16 cellular contexts compared by ENCODE assay signal in the genomic region with DNA sequence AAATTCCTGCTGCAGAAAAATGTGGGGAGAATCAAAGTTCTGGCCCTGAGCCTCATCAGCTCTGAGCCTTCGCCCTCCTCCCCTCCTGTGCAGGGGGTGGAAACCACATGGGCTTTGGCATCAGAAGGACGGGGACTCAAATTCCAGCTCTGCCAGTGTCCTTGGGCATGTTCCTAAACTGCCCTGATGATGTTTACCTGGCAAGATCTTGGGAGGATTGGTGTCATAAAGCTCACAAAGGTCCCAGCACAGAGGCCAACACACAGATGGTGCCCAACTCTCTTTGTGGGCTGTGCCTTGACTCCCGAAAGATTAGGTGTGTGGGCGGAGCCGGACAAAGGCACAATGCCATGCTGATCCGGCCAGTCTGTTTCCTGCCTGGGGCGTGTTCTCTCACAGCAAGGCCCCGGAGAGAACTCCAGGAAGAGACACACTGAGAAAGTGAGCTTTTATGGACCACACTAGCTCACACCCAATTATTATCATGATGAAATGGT. TPM values are rescaled to one million over a fixed set of nuclear protein-coding genes. Genes with fewer than 3 reads are reported as not detected.
A peak's percentile ranks its signal among the peaks of the same experiment; 100 is the strongest.
DNase-seq lines count a peak whose midpoint lies in the region; ATAC-seq and TF ChIP-seq lines count a peak whose summit lies in the region.
"Had no signal": no experiment of that assay in that cellular context is flagged by ENCODE, and none has a peak within 500 bp of the region (broad histone marks: within the 10 kb centered on the region; RNA-seq: fewer than 3 reads in every experiment).

No MANE protein-coding gene starts in this region.

- peak; percentile 55 for ATAC-seq in left ventricle myocardium superior
- ATAC-seq: activated CD8-positive, alpha-beta T cell treated with anti-CD3 and anti-CD28 coated beads, Interleukin-2, amount 10 ng/mL, durations not matched to agents 7 days and 5 days; Panc1 had no signal

- no peaks in the 10 kb centered on the region for H3K36me3 Mint-ChIP-seq in type B pancreatic cell
- H3K36me3 Mint-ChIP-seq: CD4-positive, alpha-beta memory T cell; naive B cell had no signal

- H3K27ac ChIP-seq in VCaP, result peak overlapping the region; percentile 88

- H3K27ac Mint-ChIP-seq in type B pancreatic cell, result no peak overlapping the region
- H3K27ac Mint-ChIP-seq: activated CD8-positive, alpha-beta T cell treated with anti-CD3 and anti-CD28 coated beads, Interleukin-2, amount 10 ng/mL, durations not matched to agents 7 days and 5 days; CD4-positive, alpha-beta memory T cell; naive B cell had no signal

- DNase-seq in HT1080 (ENCODE audit: low read depth) (peak; percentile 37), left ventricle myocardium superior (no peak), renal cortical epithelial cell (ENCODE audit: low read depth) (peak; percentile 38), head of caudate nucleus (no peak), posterior vena cava (ENCODE audit: low spot score) (no peak), hepatic stellate cell (ENCODE audit: low spot score) (no peak), type B pancreatic cell (ENCODE audit: extremely low spot score, unreplicated experiment) (no peak)
- DNase-seq: activated CD8-positive, alpha-beta T cell treated with anti-CD3 and anti-CD28 coated beads, Interleukin-2, amount 10 ng/mL, durations not matched to agents 7 days and 5 days; activated gamma-delta T cell treated with Interleukin-2 at 50 U/mL for 16 hours; CD4-positive, alpha-beta memory T cell; central memory CD4-positive, alpha-beta T cell; naive B cell; NCI-H1105 treated with DMSO at 0.1 percent for 48 hours; NCI-H345 had no signal

- H3K4me3 Mint-ChIP-seq in type B pancreatic cell, result no peak overlapping the region
- H3K4me3 Mint-ChIP-seq: activated CD8-positive, alpha-beta T cell treated with anti-CD3 and anti-CD28 coated beads, Interleukin-2, amount 10 ng/mL, durations not matched to agents 7 days and 5 days; CD4-positive, alpha-beta memory T cell had no signal

- intact Hi-C loops in left ventricle myocardium superior (cut with micrococcal nuclease) (no loop called here), head of caudate nucleus (cut with DNase I) (no loop called here), posterior vena cava (cut with DNase I) (no loop called here)

- H3K4me1 Mint-ChIP-seq in type B pancreatic cell (ENCODE audit: unreplicated experiment), result peaks cover 10% of the 10 kb centered on the region
- H3K4me1 Mint-ChIP-seq: CD4-positive, alpha-beta memory T cell had no signal

- no peak for TF ChIP-seq CTCF in VCaP (conservative IDR thresholded peaks at IDR 0.05)
- TF ChIP-seq CTCF in type B pancreatic cell (conservative IDR thresholded peaks at IDR 0.05), result no peak

- H3K9me3 Mint-ChIP-seq in type B pancreatic cell, result no peaks in the 10 kb centered on the region

- peaks cover 13% of the 10 kb centered on the region for H3K27me3 Mint-ChIP-seq in type B pancreatic cell

RNA-seq across cellular contexts. Expression of a gene that starts 20.5 kb away (rescaled TPM):
- 3.8 and 4.2 TPM in 2 replicates for total RNA-seq in HT1080 (2014; rRNA removed; shearing (Covaris generic))
- polyA plus RNA-seq in HT1080 (2015; cell fraction: cytosol; rRNA removed), result 9.8 and 11.2 TPM in 2 replicates
- 28.9 and 37.3 TPM in 2 replicates for polyA plus RNA-seq in HT1080 (2015; cell fraction: nucleus; rRNA removed)
- 8.9 TPM for total RNA-seq in left ventricle myocardium superior
- total RNA-seq in renal cortical epithelial cell, result 19.6 and 30.3 TPM in 2 replicates
- 10 to 100 TPM in 1 of 2 donors, 1 to 10 TPM in 1; 9.4 to 11.1 TPM for total RNA-seq in posterior vena cava
- total RNA-seq in type B pancreatic cell (ENCODE audit: low replicate concordance), result 10.2 and 23.0 TPM in 2 replicates

Comparison
In these comparisons a context has a peak if more than half of its experiments do, and no peak if none do; other contexts are left out.
1. DNase-seq: peak in HT1080 (single experiment) and renal cortical epithelial cell (single experiment); none in left ventricle myocardium superior (single experiment), head of caudate nucleus (0 of 42), posterior vena cava (single experiment), hepatic stellate cell (single experiment) and type B pancreatic cell (single experiment).